Comparison of ENCODE assay signal across 12 cellular contexts in the genomic region with DNA sequence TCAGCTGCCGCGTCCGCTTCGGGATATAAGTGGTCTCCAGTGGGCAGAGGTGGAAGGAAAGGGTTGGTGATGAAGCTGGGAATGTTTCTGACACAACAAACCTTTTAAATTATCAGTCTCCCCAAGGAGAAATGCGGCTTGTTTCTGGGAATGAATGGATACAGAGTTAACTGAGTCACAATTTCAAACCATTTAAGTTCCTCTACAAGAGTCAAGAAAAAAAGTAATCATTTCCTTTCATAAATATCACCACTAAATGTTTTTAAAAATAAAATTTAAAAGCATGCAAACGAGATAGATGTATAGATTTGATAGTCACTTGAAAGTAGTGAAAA. TPM values are rescaled to one million over a fixed set of nuclear protein-coding genes. Genes with fewer than 3 reads are reported as not detected.
DNase-seq lines count a peak whose midpoint lies in the region; ATAC-seq and TF ChIP-seq lines count a peak whose summit lies in the region.
"Had no signal": no experiment of that assay in that cellular context is flagged by ENCODE, and none has a peak within 500 bp of the region (broad histone marks: within the 10 kb centered on the region; RNA-seq: fewer than 3 reads in every experiment).

No MANE protein-coding gene starts in this region.

- intact Hi-C loops in Caco-2 (cut with micrococcal nuclease; ENCODE audit: unreplicated experiment) (loop anchor here (2.0 kb wide), 2 partner anchors 39 to 77 kb away; partner anchors contain the start of gene TMEM144), MCF 10A (cut with micrococcal nuclease) (loop anchor here (5.0 kb wide), 3 partner anchors 49 to 1694 kb away; no protein-coding TSS in a partner anchor)

- H3K27me3 ChIP-seq in Caco-2 (replicated peaks; ENCODE audit: control insufficient read depth, insufficient read depth, low read length) (no peaks in the 10 kb centered on the region), layer of hippocampus (ENCODE audit: control insufficient read depth, insufficient read depth, low read length) (no peaks in the 10 kb centered on the region)

- POLR2A ChIA-PET in Caco-2 (lab: Charles Lee) (interaction anchor here (1.4 kb wide), 1 partner anchor 39 kb away, joined by 3 read pairs; the partner anchor contains the start of gene TMEM144), MCF 10A (lab: Yijun Ruan, JAX) (interaction anchor here (0.6 to 3.1 kb wide), 11 partner anchors 10 to 1636 kb away, joined by 3 to 14 read pairs (median 6); no protein-coding TSS in a partner anchor)

- ATAC-seq in GM19467 (IDR thresholded peaks at IDR 0.05; ENCODE audit: unreplicated experiment), result no peak

- no peaks in the 10 kb centered on the region for H3K9me3 Mint-ChIP-seq in Caco-2 (ENCODE audit: unreplicated experiment)
- H3K9me3 Mint-ChIP-seq in MCF 10A (ENCODE audit: unreplicated experiment), result no peaks in the 10 kb centered on the region
- H3K9me3 Mint-ChIP-seq: stimulated activated naive B cell treated with anti-CD40 and anti-IgM and Interleukin-4, amounts not matched to agents 10 μg/mL and 1 μg/mL and 100 μg/mL, for 72 hours had no signal

- H3K27ac ChIP-seq in layer of hippocampus (ENCODE audit: low read depth, low read length), result peak overlapping the region; percentile 50

- peak overlapping the region; percentile 53 for H3K27ac Mint-ChIP-seq in Caco-2 (ENCODE audit: unreplicated experiment)
- H3K27ac Mint-ChIP-seq in MCF 10A (ENCODE audit: low read depth, unreplicated experiment), result peak overlapping the region; percentile 81
- H3K27ac Mint-ChIP-seq: CD4-positive, alpha-beta memory T cell; stimulated activated naive B cell treated with anti-CD40 and anti-IgM and Interleukin-4, amounts not matched to agents 10 μg/mL and 1 μg/mL and 100 μg/mL, for 72 hours had no signal

- peaks cover 9% of the 10 kb centered on the region for H3K4me1 ChIP-seq in Caco-2

- H3K9me3 ChIP-seq in Caco-2, result no peaks in the 10 kb centered on the region

- no peaks in the 10 kb centered on the region for H3K27me3 Mint-ChIP-seq in Caco-2 (ENCODE audit: insufficient read depth, unreplicated experiment)
- H3K27me3 Mint-ChIP-seq in MCF 10A (ENCODE audit: insufficient read depth, unreplicated experiment), result no peaks in the 10 kb centered on the region

- H3K4me3 Mint-ChIP-seq in Caco-2 (ENCODE audit: unreplicated experiment), result peak overlapping the region; percentile 89
- peak overlapping the region; percentile 71 for H3K4me3 Mint-ChIP-seq in MCF 10A (ENCODE audit: unreplicated experiment)
- H3K4me3 Mint-ChIP-seq: stimulated activated naive B cell treated with anti-CD40 and anti-IgM and Interleukin-4, amounts not matched to agents 10 μg/mL and 1 μg/mL and 100 μg/mL, for 72 hours had no signal

- H3K36me3 ChIP-seq in Caco-2 (ENCODE audit: control insufficient read depth, insufficient read depth, low read length), result no peaks in the 10 kb centered on the region

- H3K4me1 Mint-ChIP-seq in Caco-2 (ENCODE audit: low read depth, unreplicated experiment), result peaks cover 8% of the 10 kb centered on the region
- peaks cover 39% of the 10 kb centered on the region for H3K4me1 Mint-ChIP-seq in MCF 10A (ENCODE audit: insufficient read depth, unreplicated experiment)

- H3K36me3 Mint-ChIP-seq in Caco-2 (ENCODE audit: insufficient read depth, unreplicated experiment), result peaks cover 29% of the 10 kb centered on the region
- H3K36me3 Mint-ChIP-seq in MCF 10A (ENCODE audit: insufficient read depth, unreplicated experiment), result peaks cover 9% of the 10 kb centered on the region
- H3K36me3 Mint-ChIP-seq: CD4-positive, alpha-beta memory T cell; stimulated activated naive B cell treated with anti-CD40 and anti-IgM and Interleukin-4, amounts not matched to agents 10 μg/mL and 1 μg/mL and 100 μg/mL, for 72 hours had no signal

- peak overlapping the region; percentile 49 for H3K4me3 ChIP-seq in Caco-2 (ENCODE audit: low read depth, low read length)
- peak overlapping the region; percentile 51 for H3K4me3 ChIP-seq in skeletal muscle cell (ENCODE audit: low read depth, low read length)

- BruUV-seq in Caco-2 (replicated peaks; lab: Mats Ljungman, UMichigan) (no TSS peak), MCF 10A (replicated peaks; lab: Mats Ljungman, UMichigan) (TSS peak; percentile 91)

- no peak for DNase-seq in Caco-2
- DNase-seq in MCF 10A (ENCODE audit: unreplicated experiment), result no peak
- DNase-seq in skeletal muscle cell (ENCODE audit: low read depth), result peak; percentile 45
- no peak for DNase-seq in stimulated activated CD8-positive, alpha-beta memory T cell treated with anti-CD3 and anti-CD28 coated beads, Interleukin-4, amount 100 ng/mL, for 48 hours
- DNase-seq in superior temporal gyrus (ENCODE audit: extremely low spot score), result no peak
- no peak for DNase-seq in HuH-7.5 (ENCODE audit: low spot score)
- DNase-seq: CD4-positive, alpha-beta memory T cell; NCI-H748 treated with DMSO at 0.1 percent for 48 hours; stimulated activated CD4-positive, alpha-beta T cell treated with anti-CD3 and anti-CD28 coated beads, Interleukin-12 subunit alpha, Interleukin-12 subunit beta, amount 100 ng/mL, for 4 hours; stimulated activated naive B cell treated with anti-CD40 and anti-IgM and Interleukin-4, amounts not matched to agents 10 μg/mL and 1 μg/mL and 100 μg/mL, for 72 hours had no signal

- CTCF ChIA-PET in Caco-2 (lab: Charles Lee) (interaction anchor here (0.6 to 1.4 kb wide), 2 partner anchors 15 to 16 kb away, joined by 4 read pairs; no protein-coding TSS in a partner anchor), MCF 10A (lab: Yijun Ruan, JAX) (interaction anchor here (0.7 to 5.2 kb wide), 23 partner anchors 9 to 192 kb away, joined by 3 to 71 read pairs (median 8); no protein-coding TSS in a partner anchor)

- TF ChIP-seq CTCF in Caco-2 (IDR thresholded peaks at IDR 0.05; ENCODE audit: insufficient read depth in 1 of 2, low read depth in 1 of 2, low read length in 1 of 2, severe bottlenecking in 1 of 2, unreplicated experiment in 1 of 2) (no peak), MCF 10A (IDR thresholded peaks at IDR 0.05; ENCODE audit: unreplicated experiment) (no peak)

RNA-seq across cellular contexts. Expression of gene GASK1B, which starts 1.4 kb away (rescaled TPM):
- total RNA-seq in Caco-2 (2022) (42.5 and 48.5 TPM in 2 replicates), MCF 10A (2022) (7.2 and 9.7 TPM in 2 replicates)

RNA-seq across cellular contexts. Expression of gene TMEM144, which starts 38.9 kb away (rescaled TPM):
- total RNA-seq in Caco-2 (2022), result 15.5 and 17.9 TPM in 2 replicates
- 4.4 and 6.4 TPM in 2 replicates for total RNA-seq in MCF 10A (2022)
